23 cellular contexts compared by ENCODE assay signal in genomic region chr5:72529383-72529782, GRCh38. TPM values are rescaled to one million over a fixed set of nuclear protein-coding genes. Genes with fewer than 3 reads are reported as not detected.
DNase-seq lines count a peak whose midpoint lies in the region; ATAC-seq, FAIRE-seq and TF ChIP-seq lines count a peak whose summit lies in the region.
"Had no signal": no experiment of that assay in that cellular context is flagged by ENCODE, and none has a peak within 500 bp of the region (broad histone marks: within the 10 kb centered on the region; RNA-seq: fewer than 3 reads in every experiment).

No MANE protein-coding gene starts in this region.

- H4K5ac ChIP-seq in H9 (ENCODE audit: insufficient read length, low read depth, low read length) (no peak overlapping the region), H1 (ENCODE audit: insufficient read length, low read depth, low read length) (no peak overlapping the region)

- H3K56ac ChIP-seq in H9 (ENCODE audit: insufficient read length, low read depth, low read length): no peak overlapping the region
- H3K56ac ChIP-seq in H1 (replicated peaks; ENCODE audit: insufficient read length, low read depth, low read length): no peak overlapping the region

- no peak for TF ChIP-seq POLR2A in H1 (IDR thresholded peaks at IDR 0.05; ENCODE audit: control extremely low read depth in 1 of 2, low read depth in 2 of 2, low read length in 2 of 2)
- TF ChIP-seq POLR2A in thyroid gland (IDR thresholded peaks at IDR 0.05): no peak
- TF ChIP-seq POLR2A in esophagus muscularis mucosa (IDR thresholded peaks at IDR 0.05; ENCODE audit: low read depth): no peak

- intact Hi-C loops in thyroid gland (cut with DNase I) (no loop called here), natural killer cell (cut with micrococcal nuclease) (no loop called here), esophagus muscularis mucosa (cut with DNase I) (no loop called here)

- no CpG with 5 or more reads among the region's 2 CpGs for WGBS in H9 (ENCODE audit: extremely low coverage, insufficient read length, low lambda C conversion rate)
- WGBS in H1 (ENCODE audit: extremely low coverage in 1 of 2, insufficient coverage in 1 of 2, insufficient read length in 1 of 2, insufficient replicate concordance in 2 of 2, low coverage in 1 of 2, low lambda C conversion rate in 2 of 2, missing lambda C conversion rate in 1 of 2), 2 experiments: 79% methylated on average over 2 of the region's 2 CpGs; no CpG with 5 or more reads in 1 of the 2 experiments
- 40 to 72% methylated on average over 2 of the region's 2 CpGs for WGBS in thyroid gland, 2 donors
- 91% methylated on average over 2 of the region's 2 CpGs for WGBS in esophagus muscularis mucosa

- TF ChIP-seq EP300 in H1 (IDR thresholded peaks at IDR 0.05; ENCODE audit: borderline replicate concordance in 1 of 2, low read depth in 2 of 2, low read length in 2 of 2) (no peak), esophagus muscularis mucosa (IDR thresholded peaks at IDR 0.05) (no peak)

- H2BK120ac ChIP-seq in H9 (ENCODE audit: low read depth, low read length, poor library complexity, severe bottlenecking) (no peak overlapping the region), H1 (replicated peaks; ENCODE audit: low read depth, low read length) (no peak overlapping the region)

- H2AFZ ChIP-seq in H9 (ENCODE audit: low read length) (peak overlapping the region; percentile 48), H1 (ENCODE audit: low read length) (no peak overlapping the region; the same call in 1 of the 2 replicates)

- H2BK15ac ChIP-seq in H9 (ENCODE audit: low read depth, low read length) (no peak overlapping the region), H1 (ENCODE audit: low read length) (no peak overlapping the region)

- H3K27me3 Mint-ChIP-seq in H9 (ENCODE audit: low read depth) (no peaks in the 10 kb centered on the region), natural killer cell (ENCODE audit: low read depth in 2 of 2) (no peaks in the 10 kb centered on the region)

- H3K4ac ChIP-seq in H9 (ENCODE audit: low read depth, low read length) (no peak overlapping the region), H1 (replicated peaks; ENCODE audit: insufficient read length, low read depth, low read length) (peak overlapping the region; percentile 41)

- POLR2A ChIA-PET in H1 (lab: Charles Lee; ENCODE audit: partially characterized antibody): no interaction called here

- no peak overlapping the region for H3K4me3 ChIP-seq in H1 (ENCODE audit: extremely low read depth in 1 of 4, insufficient read depth in 2 of 4, low read depth in 3 of 4, low read length in 4 of 4)
- H3K4me3 ChIP-seq in thyroid gland (replicated peaks in 1 of 3): no peak overlapping the region
- no peak overlapping the region for H3K4me3 ChIP-seq in esophagus muscularis mucosa
- H3K4me3 ChIP-seq: HAP-1 had no signal

- no peak for FAIRE-seq in H1 (lab: Jason Lieb, UNC)
- FAIRE-seq: GM12892 had no signal

- H3K14ac ChIP-seq in H9 (ENCODE audit: insufficient read depth, low read length) (no peak overlapping the region), H1 (ENCODE audit: insufficient read length) (no peak overlapping the region)

- H2BK5ac ChIP-seq in H9 (ENCODE audit: insufficient read length, low read length) (no peak overlapping the region), H1 (ENCODE audit: low read depth, low read length) (no peak overlapping the region)

- DNase-seq in H9 (peak; percentile 37), H1 (ENCODE audit: low read depth in 1 of 2, low spot score in 2 of 2) (no peak), thyroid gland (no peak), natural killer cell (no peak), esophagus muscularis mucosa (ENCODE audit: extremely low spot score) (no peak), iPS-NIHi7 (ENCODE audit: extremely low spot score) (no peak)
- DNase-seq: 8988T; C1 segment of cervical spinal cord; Calu3; CD4-positive, alpha-beta memory T cell; COR-L47; DMS53; DMS79 treated with DMSO at 0.1 percent for 48 hours; GF-D8; HFFc6 had no signal

- H3K27ac Mint-ChIP-seq in H9: no peak overlapping the region
- H3K27ac Mint-ChIP-seq in natural killer cell: no peak overlapping the region
- H3K27ac Mint-ChIP-seq: CD4-positive, alpha-beta memory T cell; HFFc6 had no signal

- no peaks in the 10 kb centered on the region for H3K36me3 Mint-ChIP-seq in H9 (ENCODE audit: insufficient read depth in 1 of 3, low read depth in 3 of 3)
- H3K36me3 Mint-ChIP-seq in natural killer cell: no peaks in the 10 kb centered on the region
- H3K36me3 Mint-ChIP-seq: CD4-positive, alpha-beta memory T cell had no signal

- H3K36me3 ChIP-seq in H1 (ENCODE audit: control insufficient read depth in 2 of 4, insufficient read depth in 4 of 4, low read length in 3 of 4): no peaks in the 10 kb centered on the region
- H3K36me3 ChIP-seq in thyroid gland: no peaks in the 10 kb centered on the region
- no peaks in the 10 kb centered on the region for H3K36me3 ChIP-seq in esophagus muscularis mucosa
- H3K36me3 ChIP-seq: HAP-1 had no signal

- peaks cover 4 to 5% of the 10 kb centered on the region in 2 experiments for H3K4me1 Mint-ChIP-seq in H9
- H3K4me1 Mint-ChIP-seq in natural killer cell: no peaks in the 10 kb centered on the region
- H3K4me1 Mint-ChIP-seq: CD4-positive, alpha-beta memory T cell had no signal

- H2BK20ac ChIP-seq in H9 (ENCODE audit: low read depth, low read length, poor library complexity, severe bottlenecking) (no peak overlapping the region), H1 (ENCODE audit: low read length) (no peak overlapping the region)

- no peak for ATAC-seq in natural killer cell

- H3K9me3 Mint-ChIP-seq in H9 (no peaks in the 10 kb centered on the region; a peak in 1 of 5 replicates), natural killer cell (no peaks in the 10 kb centered on the region)
- H3K9me3 Mint-ChIP-seq: HFFc6 had no signal

- H3K23ac ChIP-seq in H9 (ENCODE audit: insufficient read length, low read depth, low read length): no peak overlapping the region
- H3K23ac ChIP-seq in H1 (ENCODE audit: insufficient read length): no peak overlapping the region

- H3K79me1 ChIP-seq in H9 (ENCODE audit: insufficient read depth, low read depth, low read length, poor library complexity, severe bottlenecking) (no peaks in the 10 kb centered on the region), H1 (ENCODE audit: low read depth, low read length) (no peaks in the 10 kb centered on the region)

- TF ChIP-seq CTCF in GM12873 (IDR thresholded peaks at IDR 0.05; ENCODE audit: insufficient read depth, low read depth, low read length, missing control alignments) (peak; percentile 9), H9 (conservative IDR thresholded peaks at IDR 0.05) (peak; percentile 25; the same call in 1 of the 3 replicates), H1 (IDR thresholded peaks at IDR 0.05; ENCODE audit: control extremely low read depth in 1 of 3, insufficient read depth in 1 of 3, low read depth in 1 of 3, low read length in 3 of 3) (peak in 2 of 3 experiments; percentile 18 to 31; a peak in 1 of 4 replicates), thyroid gland (IDR thresholded peaks at IDR 0.05) (no peak), natural killer cell (IDR thresholded peaks at IDR 0.05) (no peak), esophagus muscularis mucosa (IDR thresholded peaks at IDR 0.05) (no peak)

- H4K20me1 ChIP-seq in H9 (ENCODE audit: control insufficient read depth, insufficient read depth, insufficient read length) (no peaks in the 10 kb centered on the region), H1 (replicated peaks in 1 of 2; ENCODE audit: control insufficient read depth in 1 of 2, insufficient read depth in 2 of 2, low read length in 2 of 2) (no peaks in the 10 kb centered on the region)

- H2BK12ac ChIP-seq in H9 (ENCODE audit: insufficient read length, low read depth, low read length): no peak overlapping the region
- no peak overlapping the region for H2BK12ac ChIP-seq in H1 (ENCODE audit: low read depth, low read length)

- H3K9me3 ChIP-seq in H9 (ENCODE audit: control insufficient read depth, low read depth, low read length) (no peaks in the 10 kb centered on the region), H1 (ENCODE audit: insufficient read depth in 2 of 2, low read depth in 1 of 2, low read length in 1 of 2) (no peaks in the 10 kb centered on the region), thyroid gland (no peaks in the 10 kb centered on the region), esophagus muscularis mucosa (no peaks in the 10 kb centered on the region)
- H3K9me3 ChIP-seq: HAP-1 had no signal

- H4K8ac ChIP-seq in H9 (replicated peaks; ENCODE audit: insufficient read length, low read depth, low read length): no peak overlapping the region
- H4K8ac ChIP-seq in H1 (ENCODE audit: extremely low read depth, insufficient read depth, low read length): no peak overlapping the region

- H3K4me1 ChIP-seq in H9 (ENCODE audit: insufficient read depth, low read length) (no peaks in the 10 kb centered on the region), H1 (replicated peaks in 1 of 4; ENCODE audit: control insufficient read depth in 3 of 4, insufficient read depth in 4 of 4, low read length in 3 of 4) (no peaks in the 10 kb centered on the region), thyroid gland (peaks cover 28 to 31% of the 10 kb centered on the region in 2 donors), esophagus muscularis mucosa (no peaks in the 10 kb centered on the region)
- H3K4me1 ChIP-seq: HAP-1 had no signal

- H3K4me3 Mint-ChIP-seq in H9: no peak overlapping the region
- H3K4me3 Mint-ChIP-seq in natural killer cell: no peak overlapping the region
- H3K4me3 Mint-ChIP-seq: CD4-positive, alpha-beta memory T cell; HFFc6 had no signal

- no peaks in the 10 kb centered on the region for H3K79me2 ChIP-seq in H9 (ENCODE audit: insufficient read depth, low read length)
- no peaks in the 10 kb centered on the region for H3K79me2 ChIP-seq in H1 (ENCODE audit: control insufficient read depth in 1 of 2, insufficient read depth in 2 of 2, low read length in 2 of 2)

- H3K9ac ChIP-seq in H9 (ENCODE audit: extremely low read depth, insufficient read length, low read length) (no peak overlapping the region), H1 (replicated peaks in 1 of 4; ENCODE audit: extremely low read depth in 1 of 4, low read depth in 3 of 4, low read length in 3 of 4) (no peak overlapping the region)

- H4K91ac ChIP-seq in H9 (ENCODE audit: insufficient read length, low read depth, low read length): no peak overlapping the region
- no peak overlapping the region for H4K91ac ChIP-seq in H1 (replicated peaks; ENCODE audit: insufficient read length, low read length)

- H3K4me2 ChIP-seq in H9 (ENCODE audit: insufficient read depth, insufficient read length, low read length) (no peak overlapping the region), H1 (ENCODE audit: insufficient read depth in 1 of 2, low read depth in 2 of 2, low read length in 2 of 2) (no peak overlapping the region)

- no peak overlapping the region for H3T11ph ChIP-seq in H9 (ENCODE audit: low read length)

- TF ChIP-seq RAD21 in H1 (IDR thresholded peaks at IDR 0.05 in 1 of 2, conservative IDR thresholded peaks at IDR 0.05 in 1 of 2; ENCODE audit: low read depth in 2 of 2, low read length in 2 of 2): peak; percentile 19 to 38; a peak in 3 of 4 replicates

- H2AK5ac ChIP-seq in H9 (ENCODE audit: insufficient read length, low read length): no peak overlapping the region
- no peak overlapping the region for H2AK5ac ChIP-seq in H1 (ENCODE audit: low read depth, low read length)

- H3K27ac ChIP-seq in H9 (ENCODE audit: insufficient read length, low read depth, low read length) (no peak overlapping the region), H1 (ENCODE audit: low read depth, low read length) (no peak overlapping the region), thyroid gland (peak overlapping the region; percentile 86 to 93 (median 87)), esophagus muscularis mucosa (replicated peaks in 1 of 4) (no peak overlapping the region)

- H3K27me3 ChIP-seq in H9 (ENCODE audit: insufficient read depth, low read length): no peaks in the 10 kb centered on the region
- no peaks in the 10 kb centered on the region for H3K27me3 ChIP-seq in H1 (replicated peaks in 1 of 4; ENCODE audit: control insufficient read depth in 3 of 4, extremely low read depth in 1 of 4, insufficient read depth in 3 of 4, low read length in 3 of 4)
- H3K27me3 ChIP-seq in thyroid gland: no peaks in the 10 kb centered on the region
- H3K27me3 ChIP-seq in esophagus muscularis mucosa: no peaks in the 10 kb centered on the region

- H3K18ac ChIP-seq in H9 (ENCODE audit: insufficient read length, low read depth, low read length) (no peak overlapping the region), H1 (ENCODE audit: extremely low read depth, low read length) (no peak overlapping the region)

- CTCF ChIA-PET in H1 (lab: Charles Lee; ENCODE audit: partially characterized antibody): interaction anchor here (1.3 to 1.7 kb wide), 3 partner anchors 12 to 127 kb away, joined by 3 to 6 read pairs (median 4); partner anchors contain the start of gene ZNF366

- no peaks in the 10 kb centered on the region for H3K23me2 ChIP-seq in H9 (ENCODE audit: insufficient read length, low read depth, low read length, poor library complexity, severe bottlenecking)
- no peaks in the 10 kb centered on the region for H3K23me2 ChIP-seq in H1 (ENCODE audit: low read depth, low read length)

RNA-seq across cellular contexts. Expression of gene ZNF366, which starts 22.2 kb away (rescaled TPM):
- total RNA-seq in H9 (2021) (not detected in 2 replicates), thyroid gland (10 to 100 TPM in 1 of 4 donors, 1 to 10 TPM in 3; 1.3 to 14.7 (median 3.0) TPM), natural killer cell (under 1 TPM in 1 of 3 donors, not detected in 2; 0.54 TPM), esophagus muscularis mucosa (10 to 100 TPM in 1 of 4 donors, 1 to 10 TPM in 3; 3.1 to 11.1 (median 5.0) TPM)
- total RNA-seq in H1 (2021; fragmentation: NEBNext Ultra II Directional; extraction: Animal tissue kit (Norgen Biotek cat#: 25700)): not detected in 2 replicates
- polyA plus RNA-seq in H1 (2011; rRNA removed): not detected in 2 replicates
- polyA plus RNA-seq in H1 (2011; cell fraction: cytosol; rRNA removed): not detected
- polyA plus RNA-seq in H1 (2011; cell fraction: nucleus; rRNA removed): not detected
- not detected in 4 replicates for polyA plus RNA-seq in H1 (2012, experiment 1 of 2)
- polyA plus RNA-seq in H1 (2012, experiment 2 of 2): not detected
- not detected for polyA plus RNA-seq in H1 (2013, experiment 1 of 2)
- not detected for polyA plus RNA-seq in H1 (2013, experiment 2 of 2)
- polyA minus RNA-seq in H1 (2011; rRNA and poly(A)+ RNA removed): not detected in 2 replicates
- polyA minus RNA-seq in H1 (2011; cell fraction: cytosol; rRNA and poly(A)+ RNA removed): not detected
- polyA minus RNA-seq in H1 (2011; cell fraction: nucleus; rRNA and poly(A)+ RNA removed): not detected
- total RNA-seq: A673, Calu3, Daoy, G401, H4, HFFc6 had no signal
- polyA plus RNA-seq: BJ; CD4-positive, alpha-beta memory T cell had no signal

Comparison
In these comparisons a context has a peak if more than half of its experiments do, and no peak if none do; other contexts are left out.
1. CTCF ChIP-seq: peak in GM12873 (single experiment), H9 (single experiment) and H1 (2 of 3); none in thyroid gland (0 of 6), natural killer cell (single experiment) and esophagus muscularis mucosa (0 of 3).
2. H3K27ac ChIP-seq: peak in thyroid gland (3 of 3); none in H9 (single experiment), H1 (single experiment) and esophagus muscularis mucosa (0 of 4).